In genomic region chr12:13203028-13203922, GRCh38 we compare ENCODE assay signal across 9 cellular contexts. TPM values are rescaled to one million over a fixed set of nuclear protein-coding genes. Genes with fewer than 3 reads are reported as not detected.
DNase-seq lines count a peak whose midpoint lies in the region; ATAC-seq, FAIRE-seq and TF ChIP-seq lines count a peak whose summit lies in the region.
"Had no signal": no experiment of that assay in that cellular context is flagged by ENCODE, and none has a peak within 500 bp of the region (broad histone marks: within the 10 kb centered on the region; RNA-seq: fewer than 3 reads in every experiment).

No MANE protein-coding gene starts in this region.

- H3K9me3 ChIP-seq in lung (ENCODE audit: control insufficient read depth in 2 of 2, insufficient read depth in 1 of 2, low read length in 1 of 2): peaks cover 0 to 2% of the 10 kb centered on the region in 2 donors

- no peaks in the 10 kb centered on the region for H3K79me2 ChIP-seq in GM23338 (replicated peaks; ENCODE audit: insufficient read depth)

- H4K20me1 ChIP-seq in GM23338 (replicated peaks; ENCODE audit: insufficient read depth): no peaks in the 10 kb centered on the region

- H3K27me3 Mint-ChIP-seq in GM23338 (ENCODE audit: insufficient read depth, low read depth, poor library complexity): peaks cover 13% of the 10 kb centered on the region

- peak; percentile 29 for DNase-seq in 8988T
- DNase-seq in GM23338 (ENCODE audit: low spot score): peak; percentile 83
- no peak for DNase-seq in bronchial epithelial cell (ENCODE audit: low read depth)
- no peak for DNase-seq in lung (ENCODE audit: low spot score)
- no peak for DNase-seq in COR-L47 (lab: John Stamatoyannopoulos, UW)
- DNase-seq in stimulated activated effector memory CD8-positive, alpha-beta T cell treated with anti-CD3 and anti-CD28 coated beads, Interleukin-12 subunit alpha, Interleukin-12 subunit beta, amount 100 ng/mL, for 72 hours (ENCODE audit: low spot score in 2 of 2): no peak
- DNase-seq in NCI-H510A treated with DMSO at 0.1 percent for 48 hours (lab: John Stamatoyannopoulos, UW): no peak
- DNase-seq: DMS79 treated with DMSO at 0.1 percent for 48 hours had no signal

- H3K36me3 ChIP-seq in GM23338 (ENCODE audit: insufficient read depth) (no peaks in the 10 kb centered on the region), bronchial epithelial cell (ENCODE audit: control insufficient read depth, insufficient read depth, low read length) (no peaks in the 10 kb centered on the region), lung (ENCODE audit: control insufficient read depth in 2 of 2, insufficient read depth in 2 of 2, low read length in 2 of 2) (no peaks in the 10 kb centered on the region)

- H2AFZ ChIP-seq in GM23338: peak overlapping the region; percentile 88; the same call in 1 of the 2 replicates

- no peak overlapping the region; the same call in 2 of the 3 replicates for H3K4me3 Mint-ChIP-seq in GM23338
- H3K4me3 Mint-ChIP-seq in stimulated activated effector memory CD8-positive, alpha-beta T cell treated with anti-CD3 and anti-CD28 coated beads, Interleukin-12 subunit alpha, Interleukin-12 subunit beta, amount 100 ng/mL, for 72 hours: no peak overlapping the region

- peaks cover 44% of the 10 kb centered on the region for H3K4me1 ChIP-seq in GM23338 (ENCODE audit: insufficient read depth)
- peaks cover 17 to 38% of the 10 kb centered on the region in 2 donors for H3K4me1 ChIP-seq in lung (ENCODE audit: control insufficient read depth in 2 of 2, insufficient read depth in 2 of 2, low read length in 2 of 2)

- H3K4me2 ChIP-seq in GM23338: peak overlapping the region; percentile 68; the same call in 1 of the 2 replicates

- peaks cover 4% of the 10 kb centered on the region; the same call in 1 of the 2 replicates for H3K9me2 ChIP-seq in GM23338 (ENCODE audit: insufficient read depth)

- H3K27ac ChIP-seq in GM23338 (ENCODE audit: low read depth) (no peak overlapping the region; the same call in 1 of the 2 replicates), lung (ENCODE audit: low read depth in 1 of 2, low read length in 1 of 2) (peak overlapping the region; percentile 73 to 75)

- ATAC-seq in GM23338: peak; percentile 93
- no peak for ATAC-seq in lung (ENCODE audit: insufficient read depth, low FRiP score)
- no peak for ATAC-seq in GM19023 (IDR thresholded peaks at IDR 0.05; ENCODE audit: unreplicated experiment)
- no peak for ATAC-seq in stimulated activated effector memory CD8-positive, alpha-beta T cell treated with anti-CD3 and anti-CD28 coated beads, Interleukin-12 subunit alpha, Interleukin-12 subunit beta, amount 100 ng/mL, for 72 hours

- no peaks in the 10 kb centered on the region for H3F3A ChIP-seq in GM23338 (replicated peaks; ENCODE audit: low read depth)

- TF ChIP-seq CTCF in GM23338 (conservative IDR thresholded peaks at IDR 0.05; ENCODE audit: low read depth in 2 of 2): peak; percentile 67 to 83
- TF ChIP-seq CTCF in bronchial epithelial cell (IDR thresholded peaks at IDR 0.05; ENCODE audit: insufficient read depth, low read length, severe bottlenecking): peak; percentile 11
- TF ChIP-seq CTCF in lung (IDR thresholded peaks at IDR 0.05; ENCODE audit: control extremely low read depth, extremely low read depth): no peak

- H3K27me3 ChIP-seq in GM23338 (ENCODE audit: insufficient read depth) (no peaks in the 10 kb centered on the region), bronchial epithelial cell (ENCODE audit: control insufficient read depth, insufficient read depth, low read length) (no peaks in the 10 kb centered on the region), lung (ENCODE audit: control insufficient read depth, insufficient read depth) (no peaks in the 10 kb centered on the region)

- no peaks in the 10 kb centered on the region for H3K36me3 Mint-ChIP-seq in GM23338 (ENCODE audit: low read depth)
- no peaks in the 10 kb centered on the region for H3K36me3 Mint-ChIP-seq in stimulated activated effector memory CD8-positive, alpha-beta T cell treated with anti-CD3 and anti-CD28 coated beads, Interleukin-12 subunit alpha, Interleukin-12 subunit beta, amount 100 ng/mL, for 72 hours

- H3K4me1 Mint-ChIP-seq in GM23338: peaks cover 46% of the 10 kb centered on the region
- H3K4me1 Mint-ChIP-seq in stimulated activated effector memory CD8-positive, alpha-beta T cell treated with anti-CD3 and anti-CD28 coated beads, Interleukin-12 subunit alpha, Interleukin-12 subunit beta, amount 100 ng/mL, for 72 hours: peaks cover 40% of the 10 kb centered on the region

- whole genome bisulfite sequencing in lung, 2 donors: 56 to 62% methylated on average over 16 of the region's 16 CpGs

- FAIRE-seq in bronchial epithelial cell (lab: Jason Lieb, UNC): peak; percentile 83

- H3K9me3 Mint-ChIP-seq in GM23338: no peaks in the 10 kb centered on the region
- no peaks in the 10 kb centered on the region for H3K9me3 Mint-ChIP-seq in stimulated activated effector memory CD8-positive, alpha-beta T cell treated with anti-CD3 and anti-CD28 coated beads, Interleukin-12 subunit alpha, Interleukin-12 subunit beta, amount 100 ng/mL, for 72 hours

- H3K4me3 ChIP-seq in GM23338 (no peak overlapping the region), bronchial epithelial cell (ENCODE audit: low read depth, low read length) (no peak overlapping the region), lung (no peak overlapping the region)

- 0 out of 2 replicates have a peak overlapping the region, but pooled peaks have one; percentile 8 for H3K27ac Mint-ChIP-seq in GM23338
- H3K27ac Mint-ChIP-seq in stimulated activated effector memory CD8-positive, alpha-beta T cell treated with anti-CD3 and anti-CD28 coated beads, Interleukin-12 subunit alpha, Interleukin-12 subunit beta, amount 100 ng/mL, for 72 hours: no peak overlapping the region

TF ChIP-seq in GM23338, 12 proteins besides CTCF, POLR2A, EP300 and RAD21:
- peak; percentile 27; the same call in 1 of the 2 replicates for TF ChIP-seq ZNF462 (CRISPR knock-in tag; IDR thresholded peaks at IDR 0.05)
- no peak for TF ChIP-seq JUNB (IDR thresholded peaks at IDR 0.05; ENCODE audit: unreplicated experiment)

RNA-seq across cellular contexts. Expression of gene EMP1, which starts 6.7 kb away (rescaled TPM):
- total RNA-seq in GM23338 (2014; rRNA removed; shearing (Covaris generic)): 0.07 TPM in 1 of 2 replicates, not detected in the other
- polyA plus RNA-seq in GM23338 (2016; fragmentation: Nextera tagmentation; extraction: Ambion mirVana): 0.39 and 1.1 TPM in 2 replicates
- 15.6 and 21.3 TPM in 2 replicates for total RNA-seq in bronchial epithelial cell
- total RNA-seq in lung: 100 to 1,000 TPM in 1 of 2 donors, 10 to 100 TPM in 1; 67.5 to 348 TPM
- 100 to 1,000 TPM in 1 of 2 donors, 10 to 100 TPM in 1; 91.7 to 243 TPM for polyA plus RNA-seq in lung

Comparison
In these comparisons a context has a peak if more than half of its experiments do, and no peak if none do; other contexts are left out.
1. DNase-seq: peak in 8988T (single experiment) and GM23338 (single experiment); none in bronchial epithelial cell (single experiment), lung (single experiment), COR-L47 (single experiment), stimulated activated effector memory CD8-positive, alpha-beta T cell treated with anti-CD3 and anti-CD28 coated beads, Interleukin-12 subunit alpha, Interleukin-12 subunit beta, amount 100 ng/mL, for 72 hours (0 of 2) and NCI-H510A treated with DMSO at 0.1 percent for 48 hours (single experiment).
2. RNA of gene EMP1, which starts 6.7 kb away (total RNA-seq): 67.5 to 348 TPM in lung and 15.6 to 21.3 TPM in bronchial epithelial cell; 0.07 TPM in GM23338; every median in the first group is over 10 times any median in the second.